Comparison of ENCODE assay signal across 23 cellular contexts in genomic region chr2:54967759-54968365, GRCh38.
A peak's percentile ranks its signal among the peaks of the same experiment; 100 is the strongest.
DNase-seq lines count a peak whose midpoint lies in the region; ATAC-seq and TF ChIP-seq lines count a peak whose summit lies in the region.
"Had no signal": no experiment of that assay in that cellular context is flagged by ENCODE, and none has a peak within 500 bp of the region (broad histone marks: within the 10 kb centered on the region; RNA-seq: fewer than 3 reads in every experiment).

No MANE protein-coding gene starts in this region.

- POLR2A ChIA-PET in CD8-positive, alpha-beta T cell (lab: Charles Lee): no interaction called here
- POLR2A ChIA-PET in T-cell (lab: Charles Lee): no interaction called here

- H3F3A ChIP-seq in neural cell (ENCODE audit: insufficient read depth, low read length, poor library complexity, severe bottlenecking): no peaks in the 10 kb centered on the region

- H3K4me1 ChIP-seq in CD8-positive, alpha-beta T cell (ENCODE audit: insufficient read depth, low read length): peaks cover 19% of the 10 kb centered on the region
- H3K4me1 ChIP-seq in endodermal cell (ENCODE audit: control insufficient read depth, insufficient read depth, low read length): no peaks in the 10 kb centered on the region
- H3K4me1 ChIP-seq: pancreas had no signal

- H3K27me3 ChIP-seq in CD8-positive, alpha-beta T cell (ENCODE audit: insufficient read depth, low read length): no peaks in the 10 kb centered on the region
- no peaks in the 10 kb centered on the region for H3K27me3 ChIP-seq in endodermal cell (ENCODE audit: control insufficient read depth, insufficient read depth, low read length, poor library complexity, severe bottlenecking)
- no peaks in the 10 kb centered on the region for H3K27me3 ChIP-seq in neural cell (ENCODE audit: insufficient read depth, low read depth, low read length)
- H3K27me3 ChIP-seq: pancreas, tibial artery had no signal

- no peak overlapping the region for H3K4me2 ChIP-seq in neural cell (ENCODE audit: low read length)

- no peak for DNase-seq in CD8-positive, alpha-beta T cell
- no peak for DNase-seq in HFFc6
- no peak for DNase-seq in endodermal cell
- no peak for DNase-seq in NCI-H526 (lab: John Stamatoyannopoulos, UW)
- no peak for DNase-seq in T-cell
- DNase-seq in SIG-M5 (lab: John Stamatoyannopoulos, UW): no peak
- DNase-seq: activated CD4-positive, alpha-beta T cell treated with anti-CD3 and anti-CD28 coated beads for 4 hours; activated CD8-positive, alpha-beta memory T cell treated with anti-CD3 and anti-CD28 coated beads, Interleukin-2, amount 10 ng/mL, durations not matched to agents 7 days and 5 days; NCI-H1092 treated with DMSO at 0.1 percent for 48 hours; NCI-H2029 treated with DMSO at 0.1 percent for 48 hours; NCI-H446 treated with DMSO at 0.1 percent for 48 hours; pancreas; stimulated activated CD4-positive, alpha-beta T cell treated with anti-CD3 and anti-CD28 coated beads, Interleukin-1b, Interleukin-23, amount 100 ng/mL, for 48 hours; stimulated activated naive CD4-positive, alpha-beta T cell; tibial artery had no signal

- H3K27ac Mint-ChIP-seq in CD8-positive, alpha-beta T cell: peak overlapping the region; percentile 71
- H3K27ac Mint-ChIP-seq in HFFc6: peak overlapping the region; percentile 50
- H3K27ac Mint-ChIP-seq in endodermal cell: peak overlapping the region; percentile 46
- H3K27ac Mint-ChIP-seq in T-cell: peak overlapping the region in 1 of 2 donors; percentile 53
- H3K27ac Mint-ChIP-seq: activated CD8-positive, alpha-beta memory T cell treated with anti-CD3 and anti-CD28 coated beads, Interleukin-2, amount 10 ng/mL, durations not matched to agents 7 days and 5 days; activated naive CD4-positive, alpha-beta T cell treated with anti-CD3 and anti-CD28 coated beads, Interleukin-2, amount 50 U/mL, for 24 hours; activated T-helper 1 cell treated with anti-CD3 and anti-CD28 coated beads, Interleukin-12 subunit alpha, Interleukin-12 subunit beta, Interleukin-2, Interleukin-4 antibody, amounts not matched to agents 30 ng/mL and 10 ng/mL and 1 ng/mL, durations not matched to agents 14 hours and 24 hours and 36 hours had no signal

- TF ChIP-seq RAD21 in neural cell (conservative IDR thresholded peaks at IDR 0.05): no peak

- H3K36me3 ChIP-seq in CD8-positive, alpha-beta T cell (ENCODE audit: insufficient read depth, low read length): peaks cover 2% of the 10 kb centered on the region
- H3K36me3 ChIP-seq in endodermal cell (ENCODE audit: control insufficient read depth, insufficient read depth, low read length) (peaks cover 44% of the 10 kb centered on the region), neural cell (ENCODE audit: insufficient read depth, low read length) (peaks cover 12% of the 10 kb centered on the region)
- H3K36me3 ChIP-seq: pancreas had no signal

- H4K20me1 ChIP-seq in neural cell (ENCODE audit: insufficient read depth): no peaks in the 10 kb centered on the region

- intact Hi-C loops in CD8-positive, alpha-beta T cell (cut with DNase I, micrococcal nuclease): no loop called here

- H3K9me3 ChIP-seq in CD8-positive, alpha-beta T cell (ENCODE audit: low read length): no peaks in the 10 kb centered on the region
- H3K9me3 ChIP-seq in endodermal cell (ENCODE audit: control insufficient read depth, low read length) (no peaks in the 10 kb centered on the region), neural cell (ENCODE audit: low read length) (no peaks in the 10 kb centered on the region)
- H3K9me3 ChIP-seq: pancreas, tibial artery had no signal

- H3K27me3 Mint-ChIP-seq in CD8-positive, alpha-beta T cell (ENCODE audit: low read depth): no peaks in the 10 kb centered on the region
- H3K27me3 Mint-ChIP-seq in HFFc6 (ENCODE audit: insufficient read depth) (peaks cover 42% of the 10 kb centered on the region), endodermal cell (ENCODE audit: insufficient read depth) (no peaks in the 10 kb centered on the region), T-cell (no peaks in the 10 kb centered on the region)
- H3K27me3 Mint-ChIP-seq: activated CD8-positive, alpha-beta memory T cell treated with anti-CD3 and anti-CD28 coated beads, Interleukin-2, amount 10 ng/mL, durations not matched to agents 7 days and 5 days; activated naive CD4-positive, alpha-beta T cell treated with anti-CD3 and anti-CD28 coated beads, Interleukin-2, amount 50 U/mL, for 24 hours had no signal

- no peak overlapping the region for H3K4me3 Mint-ChIP-seq in CD8-positive, alpha-beta T cell
- H3K4me3 Mint-ChIP-seq in HFFc6 (peak overlapping the region; percentile 45; the same call in 1 of the 2 replicates), endodermal cell (no peak overlapping the region), T-cell (no peak overlapping the region)
- H3K4me3 Mint-ChIP-seq: activated CD8-positive, alpha-beta memory T cell treated with anti-CD3 and anti-CD28 coated beads, Interleukin-2, amount 10 ng/mL, durations not matched to agents 7 days and 5 days; activated naive CD4-positive, alpha-beta T cell treated with anti-CD3 and anti-CD28 coated beads, Interleukin-2, amount 50 U/mL, for 24 hours; activated T-helper 1 cell treated with anti-CD3 and anti-CD28 coated beads, Interleukin-12 subunit alpha, Interleukin-12 subunit beta, Interleukin-2, Interleukin-4 antibody, amounts not matched to agents 30 ng/mL and 10 ng/mL and 1 ng/mL, durations not matched to agents 14 hours and 24 hours and 36 hours had no signal

- H2AFZ ChIP-seq in neural cell (ENCODE audit: low read depth, low read length): no peak overlapping the region

- TF ChIP-seq EP300 in neural cell (conservative IDR thresholded peaks at IDR 0.05; ENCODE audit: poor library complexity, severe bottlenecking): no peak

- no peak overlapping the region for H3K27ac ChIP-seq in CD8-positive, alpha-beta T cell (ENCODE audit: low read depth, low read length)
- H3K27ac ChIP-seq in endodermal cell (ENCODE audit: low read depth, low read length) (no peak overlapping the region), neural cell (ENCODE audit: low read length) (no peak overlapping the region)
- H3K27ac ChIP-seq: C4-2B, pancreas, SK-N-MC, tibial artery had no signal

- H3K9me3 Mint-ChIP-seq in CD8-positive, alpha-beta T cell: peaks cover 2% of the 10 kb centered on the region
- H3K9me3 Mint-ChIP-seq in HFFc6: no peaks in the 10 kb centered on the region; the same call in 1 of the 2 replicates
- H3K9me3 Mint-ChIP-seq in endodermal cell: no peaks in the 10 kb centered on the region
- peaks cover 2 to 8% (median 6%) of the 10 kb centered on the region in 3 donors for H3K9me3 Mint-ChIP-seq in T-cell
- H3K9me3 Mint-ChIP-seq: activated naive CD4-positive, alpha-beta T cell treated with anti-CD3 and anti-CD28 coated beads, Interleukin-2, amount 50 U/mL, for 24 hours; activated T-helper 1 cell treated with anti-CD3 and anti-CD28 coated beads, Interleukin-12 subunit alpha, Interleukin-12 subunit beta, Interleukin-2, Interleukin-4 antibody, amounts not matched to agents 30 ng/mL and 10 ng/mL and 1 ng/mL, durations not matched to agents 14 hours and 24 hours and 36 hours had no signal

- H3K4me3 ChIP-seq in CD8-positive, alpha-beta T cell (ENCODE audit: low read depth, low read length): no peak overlapping the region
- no peak overlapping the region for H3K4me3 ChIP-seq in endodermal cell (ENCODE audit: low read length)
- H3K4me3 ChIP-seq in neural cell (ENCODE audit: low read length): no peak overlapping the region
- H3K4me3 ChIP-seq: GM12878, lung, pancreas, SK-N-MC, tibial artery had no signal

- CTCF ChIA-PET in CD8-positive, alpha-beta T cell (lab: Charles Lee): no interaction called here
- CTCF ChIA-PET in T-cell (lab: Charles Lee): no interaction called here

- H3K9ac ChIP-seq in endodermal cell (ENCODE audit: extremely low read depth, low read length, poor library complexity, severe bottlenecking) (no peak overlapping the region), neural cell (ENCODE audit: low read length) (no peak overlapping the region)

- no peak for TF ChIP-seq CTCF in CD8-positive, alpha-beta T cell (IDR thresholded peaks at IDR 0.05)
- no peak for TF ChIP-seq CTCF in HFFc6 (IDR thresholded peaks at IDR 0.05)
- no peak for TF ChIP-seq CTCF in endodermal cell (conservative IDR thresholded peaks at IDR 0.05)
- TF ChIP-seq CTCF in neural cell (IDR thresholded peaks at IDR 0.05; ENCODE audit: poor library complexity, severe bottlenecking): no peak

- H3K9me2 ChIP-seq in neural cell (ENCODE audit: insufficient read depth, low read length): peaks cover 3% of the 10 kb centered on the region

- no peaks in the 10 kb centered on the region for H3K79me2 ChIP-seq in neural cell (replicated peaks; ENCODE audit: insufficient read depth, low read length)

- peaks cover 51% of the 10 kb centered on the region for H3K36me3 Mint-ChIP-seq in CD8-positive, alpha-beta T cell
- peaks cover 72% of the 10 kb centered on the region for H3K36me3 Mint-ChIP-seq in HFFc6 (ENCODE audit: low read depth)
- peaks cover 32% of the 10 kb centered on the region for H3K36me3 Mint-ChIP-seq in endodermal cell (ENCODE audit: low read depth)
- peaks cover 45% of the 10 kb centered on the region for H3K36me3 Mint-ChIP-seq in T-cell

- 93 to 98% methylated on average over 18 of the region's 18 CpGs for WGBS in endodermal cell (ENCODE audit: insufficient coverage in 1 of 2, insufficient read length in 1 of 2), 2 experiments

- H3K4me1 Mint-ChIP-seq in CD8-positive, alpha-beta T cell (ENCODE audit: low read depth): peaks cover 28% of the 10 kb centered on the region
- peaks cover 88% of the 10 kb centered on the region for H3K4me1 Mint-ChIP-seq in HFFc6 (ENCODE audit: low read depth)
- peaks cover 32% of the 10 kb centered on the region for H3K4me1 Mint-ChIP-seq in endodermal cell
- H3K4me1 Mint-ChIP-seq in T-cell: peaks cover 27 to 42% (median 34%) of the 10 kb centered on the region in 3 donors

- no peak for ATAC-seq in CD8-positive, alpha-beta T cell
- no peak for ATAC-seq in GM18519 (IDR thresholded peaks at IDR 0.05; ENCODE audit: low FRiP score, unreplicated experiment)
- no peak for ATAC-seq in T-cell (replicated peaks in 1 of 4)
- ATAC-seq: activated CD8-positive, alpha-beta memory T cell treated with anti-CD3 and anti-CD28 coated beads, Interleukin-2, amount 10 ng/mL, durations not matched to agents 7 days and 5 days; GM12878 had no signal

TF ChIP-seq in neural cell, 6 proteins besides CTCF, POLR2A, EP300 and RAD21 (continues in another document):
- TF ChIP-seq EZH2 (IDR thresholded peaks at IDR 0.05; ENCODE audit: borderline replicate concordance, insufficient read depth, low read length, poor library complexity, severe bottlenecking) (no peak), POLR2AphosphoS5 (IDR thresholded peaks at IDR 0.05) (peak; percentile 5), TAF1 (IDR thresholded peaks at IDR 0.05; ENCODE audit: low read depth) (no peak), SMC3 (conservative IDR thresholded peaks at IDR 0.05; ENCODE audit: poor library complexity) (no peak)
